ENCODE assay signal across 8 cellular contexts in genomic region chr12:14995583-14996425, GRCh38. TPM values are rescaled to one million over a fixed set of nuclear protein-coding genes. Genes with fewer than 3 reads are reported as not detected.
DNase-seq lines count a peak whose midpoint lies in the region; ATAC-seq and TF ChIP-seq lines count a peak whose summit lies in the region.

No MANE protein-coding gene starts in this region.

- H3K27ac Mint-ChIP-seq in activated naive CD4-positive, alpha-beta T cell treated with anti-CD3 and anti-CD28 coated beads, Interleukin-2, amount 50 U/mL, for 24 hours, result peak overlapping the region; percentile 49

- intact Hi-C loops in prostate gland (cut with DNase I), result loop anchor here (1.0 to 10.0 kb wide), 3 partner anchors 64 to 279 kb away; no protein-coding TSS in a partner anchor

- H3K27me3 Mint-ChIP-seq in activated naive CD4-positive, alpha-beta T cell treated with anti-CD3 and anti-CD28 coated beads, Interleukin-2, amount 50 U/mL, for 24 hours, result no peaks in the 10 kb centered on the region

- H3K4me1 ChIP-seq in prostate gland (replicated peaks), result no peaks in the 10 kb centered on the region

- no peak for TF ChIP-seq POLR2A in prostate gland (IDR thresholded peaks at IDR 0.05)

- peak overlapping the region in 1 of 2 donors; percentile 2 for H3K27ac ChIP-seq in prostate gland

- no peaks in the 10 kb centered on the region for H3K27me3 ChIP-seq in prostate gland (replicated peaks; ENCODE audit: insufficient read depth)

- TF ChIP-seq CTCF in fibroblast of pulmonary artery (IDR thresholded peaks at IDR 0.05; ENCODE audit: low read length, missing control alignments), result peak; percentile 60
- TF ChIP-seq CTCF in prostate gland (IDR thresholded peaks at IDR 0.05), result peak in 3 of 4 experiments; percentile 71 to 74 (median 72)

- H3K4me1 Mint-ChIP-seq in activated naive CD4-positive, alpha-beta T cell treated with anti-CD3 and anti-CD28 coated beads, Interleukin-2, amount 50 U/mL, for 24 hours, result peaks cover 29% of the 10 kb centered on the region

- H3K36me3 Mint-ChIP-seq in activated naive CD4-positive, alpha-beta T cell treated with anti-CD3 and anti-CD28 coated beads, Interleukin-2, amount 50 U/mL, for 24 hours, result no peaks in the 10 kb centered on the region

- no peak overlapping the region for H3K4me3 ChIP-seq in fibroblast of pulmonary artery (replicated peaks; ENCODE audit: low read depth, low read length)
- H3K4me3 ChIP-seq in prostate gland, result no peak overlapping the region

- WGBS in prostate gland, result 91% methylated on average over 3 of the region's 3 CpGs

- DNase-seq in activated naive CD4-positive, alpha-beta T cell treated with Interleukin-2 at 50 U/mL for 16 hours, result no peak
- DNase-seq in NCI-H1092 treated with DMSO at 0.1 percent for 48 hours (lab: John Stamatoyannopoulos, UW) (peak; percentile 65), SW480 (ENCODE audit: low spot score) (peak; percentile 71), fibroblast of pulmonary artery (ENCODE audit: low read depth) (peak; percentile 92), prostate gland (ENCODE audit: low spot score) (no peak)
- DNase-seq in effector CD4-positive, alpha-beta T cell, result no peak

- no peaks in the 10 kb centered on the region for H3K9me3 ChIP-seq in prostate gland

- H3K36me3 ChIP-seq in prostate gland, result no peaks in the 10 kb centered on the region

- no peak for ATAC-seq in GM19023 (IDR thresholded peaks at IDR 0.05; ENCODE audit: unreplicated experiment)

- no peaks in the 10 kb centered on the region for H3K9me3 Mint-ChIP-seq in activated naive CD4-positive, alpha-beta T cell treated with anti-CD3 and anti-CD28 coated beads, Interleukin-2, amount 50 U/mL, for 24 hours

- H3K4me3 Mint-ChIP-seq in activated naive CD4-positive, alpha-beta T cell treated with anti-CD3 and anti-CD28 coated beads, Interleukin-2, amount 50 U/mL, for 24 hours, result no peak overlapping the region

RNA-seq across cellular contexts. Expression of gene PDE6H, which starts 23.0 kb away (rescaled TPM):
- total RNA-seq in prostate gland, result not detected

RNA-seq across cellular contexts. Expression of gene ARHGDIB, which starts 34.4 kb away (rescaled TPM):
- total RNA-seq in prostate gland, result 10 to 100 TPM; 40.2 to 65.9 TPM

RNA-seq across cellular contexts. Expression of gene ERP27, which starts 57.5 kb away (rescaled TPM):
- total RNA-seq in prostate gland, result 1 to 10 TPM in 1 of 2 donors, under 1 TPM in 1; 0.57 to 2.3 TPM

Comparison
In these comparisons a context has a peak if more than half of its experiments do, and no peak if none do; other contexts are left out.
1. DNase-seq: peak in NCI-H1092 treated with DMSO at 0.1 percent for 48 hours (single experiment), SW480 (single experiment) and fibroblast of pulmonary artery (single experiment); none in activated naive CD4-positive, alpha-beta T cell treated with Interleukin-2 at 50 U/mL for 16 hours (single experiment), prostate gland (single experiment) and effector CD4-positive, alpha-beta T cell (single experiment).